In genomic region chrX:24515447-24515846, GRCh38 we compare ENCODE assay signal across 11 cellular contexts. TPM values are rescaled to one million over a fixed set of nuclear protein-coding genes. Genes with fewer than 3 reads are reported as not detected.
DNase-seq lines count a peak whose midpoint lies in the region; ATAC-seq, FAIRE-seq and TF ChIP-seq lines count a peak whose summit lies in the region.
"Had no signal": no experiment of that assay in that cellular context is flagged by ENCODE, and none has a peak within 500 bp of the region (broad histone marks: within the 10 kb centered on the region; RNA-seq: fewer than 3 reads in every experiment).

No MANE protein-coding gene starts in this region.

- H3K27ac Mint-ChIP-seq in MCF 10A (ENCODE audit: low read depth, unreplicated experiment): no peak overlapping the region
- H3K27ac Mint-ChIP-seq: activated naive CD4-positive, alpha-beta T cell treated with anti-CD3 and anti-CD28 coated beads for 36 hours had no signal

- H3K27ac ChIP-seq in mammary epithelial cell (ENCODE audit: insufficient read depth, low read depth, low read length) (no peak overlapping the region), fibroblast of lung (ENCODE audit: insufficient read depth, low read length) (no peak overlapping the region), small intestine (ENCODE audit: low read depth in 1 of 2, low read length in 1 of 2) (no peak overlapping the region)
- H3K27ac ChIP-seq: parathyroid adenoma had no signal

- FAIRE-seq in small intestine (lab: Jason Lieb, UNC): peak; percentile 53

- DNase-seq in MCF 10A (ENCODE audit: unreplicated experiment): peak; percentile 30
- no peak for DNase-seq in mammary epithelial cell
- peak; percentile 31 for DNase-seq in RKO (ENCODE audit: low spot score)
- DNase-seq in fibroblast of lung (ENCODE audit: low read depth in 2 of 2): peak; percentile 14 to 38
- no peak for DNase-seq in small intestine
- no peak for DNase-seq in OCI-M2 (lab: John Stamatoyannopoulos, UW; ENCODE audit: unreplicated experiment)
- DNase-seq in GM20000 (ENCODE audit: low spot score): no peak
- DNase-seq: activated naive CD4-positive, alpha-beta T cell treated with anti-CD3 and anti-CD28 coated beads for 36 hours; CD8-positive, alpha-beta memory T cell had no signal

- no peak overlapping the region for H3K4me3 Mint-ChIP-seq in MCF 10A (ENCODE audit: unreplicated experiment)
- H3K4me3 Mint-ChIP-seq: activated naive CD4-positive, alpha-beta T cell treated with anti-CD3 and anti-CD28 coated beads for 36 hours; CD8-positive, alpha-beta memory T cell had no signal

- H3K36me3 Mint-ChIP-seq in MCF 10A (ENCODE audit: insufficient read depth, unreplicated experiment): no peaks in the 10 kb centered on the region

- H3K9me3 ChIP-seq in mammary epithelial cell (replicated peaks; ENCODE audit: insufficient read depth, low read length): no peaks in the 10 kb centered on the region
- H3K9me3 ChIP-seq in fibroblast of lung (ENCODE audit: control insufficient read depth, insufficient read depth, low read depth, low read length): no peaks in the 10 kb centered on the region
- H3K9me3 ChIP-seq in small intestine (ENCODE audit: control insufficient read depth, low read depth): no peaks in the 10 kb centered on the region

- in situ Hi-C loops in mammary epithelial cell (cut with MboI; ENCODE audit: low sequenced_read_pairs in 2 of 2): no loop called here

- H3K9me3 Mint-ChIP-seq in MCF 10A (ENCODE audit: unreplicated experiment): no peaks in the 10 kb centered on the region
- H3K9me3 Mint-ChIP-seq: activated naive CD4-positive, alpha-beta T cell treated with anti-CD3 and anti-CD28 coated beads for 36 hours; CD8-positive, alpha-beta memory T cell had no signal

- no peaks in the 10 kb centered on the region for H3K4me1 Mint-ChIP-seq in MCF 10A (ENCODE audit: insufficient read depth, unreplicated experiment)

- intact Hi-C loops in MCF 10A (cut with micrococcal nuclease): loop anchor here (2.0 to 10.0 kb wide), 2 partner anchors 229 to 629 kb away; no protein-coding TSS in a partner anchor
- intact Hi-C loops in mammary epithelial cell (cut with micrococcal nuclease): no loop called here

- H3K4me2 ChIP-seq in mammary epithelial cell (ENCODE audit: insufficient read depth, low read depth, low read length) (no peak overlapping the region), fibroblast of lung (ENCODE audit: extremely low read depth, insufficient read depth, low read length) (no peak overlapping the region)

- ATAC-seq in HG02885 (IDR thresholded peaks at IDR 0.05; ENCODE audit: poor library complexity, unreplicated experiment): no peak

- H3K27me3 ChIP-seq in mammary epithelial cell (ENCODE audit: insufficient read depth, low read length) (no peaks in the 10 kb centered on the region), fibroblast of lung (ENCODE audit: control insufficient read depth, insufficient read depth, low read length) (no peaks in the 10 kb centered on the region), small intestine (ENCODE audit: control insufficient read depth in 2 of 2, insufficient read depth in 2 of 2, low read length in 2 of 2) (no peaks in the 10 kb centered on the region)

- dilution Hi-C loops in mammary epithelial cell (cut with HindIII; ENCODE audit: low sequenced_read_pairs): no loop called here

- BruUV-seq in MCF 10A (replicated peaks; lab: Mats Ljungman, UMichigan) (no TSS peak), mammary epithelial cell (replicated peaks; lab: Mats Ljungman, UMichigan) (no TSS peak)

- H3K4me3 ChIP-seq in mammary epithelial cell (replicated peaks in 1 of 3; ENCODE audit: insufficient read depth in 1 of 3, low read depth in 2 of 3, low read length in 3 of 3) (no peak overlapping the region), fibroblast of lung (replicated peaks in 1 of 4; ENCODE audit: control extremely low read depth in 1 of 4, insufficient read depth in 1 of 4, low read depth in 3 of 4, low read length in 4 of 4) (no peak overlapping the region), small intestine (ENCODE audit: low read depth in 1 of 2, low read length in 2 of 2) (no peak overlapping the region)

- H3K79me2 ChIP-seq in mammary epithelial cell (ENCODE audit: insufficient read depth, low read length): no peaks in the 10 kb centered on the region
- no peaks in the 10 kb centered on the region for H3K79me2 ChIP-seq in fibroblast of lung (ENCODE audit: control insufficient read depth, insufficient read depth, low read length)
- H3K79me2 ChIP-seq: parathyroid adenoma had no signal

- peaks cover 75% of the 10 kb centered on the region for H3K27me3 Mint-ChIP-seq in MCF 10A (ENCODE audit: insufficient read depth, unreplicated experiment)

- H3K36me3 ChIP-seq in mammary epithelial cell (ENCODE audit: insufficient read depth, low read length) (no peaks in the 10 kb centered on the region), fibroblast of lung (ENCODE audit: control insufficient read depth, insufficient read depth, low read length) (no peaks in the 10 kb centered on the region), small intestine (ENCODE audit: control insufficient read depth in 2 of 2, insufficient read depth in 2 of 2, low read length in 2 of 2) (no peaks in the 10 kb centered on the region)

- H4K20me1 ChIP-seq in mammary epithelial cell (ENCODE audit: insufficient read depth, low read length): no peaks in the 10 kb centered on the region
- H4K20me1 ChIP-seq in fibroblast of lung (ENCODE audit: control insufficient read depth, extremely low read depth, insufficient read depth, low read length): no peaks in the 10 kb centered on the region

- H2AFZ ChIP-seq in mammary epithelial cell (ENCODE audit: low read depth, low read length) (no peak overlapping the region), fibroblast of lung (ENCODE audit: low read length) (no peak overlapping the region)
- H2AFZ ChIP-seq: parathyroid adenoma had no signal

- 69% methylated on average over 4 of the region's 4 CpGs for WGBS in mammary epithelial cell (ENCODE audit: low coverage, missing lambda C conversion rate)
- 65 to 76% (median 65%) methylated on average over 4 of the region's 4 CpGs for WGBS in small intestine, 3 donors

- CTCF ChIA-PET in MCF 10A (lab: Yijun Ruan, JAX) (interaction anchor here (0.6 to 1.2 kb wide), 4 partner anchors 16 to 125 kb away, joined by 3 read pairs; no protein-coding TSS in a partner anchor), mammary epithelial cell (lab: Charles Lee; ENCODE audit: low non-redundant PET) (no interaction called here)

- H3K9ac ChIP-seq in mammary epithelial cell (ENCODE audit: insufficient read depth, low read length) (no peak overlapping the region), fibroblast of lung (ENCODE audit: insufficient read depth, low read length) (no peak overlapping the region)
- H3K9ac ChIP-seq: parathyroid adenoma had no signal

- TF ChIP-seq CTCF in MCF 10A (IDR thresholded peaks at IDR 0.05; ENCODE audit: unreplicated experiment): peak; percentile 14
- peak in 1 of 2 donors; percentile 25 for TF ChIP-seq CTCF in mammary epithelial cell (conservative IDR thresholded peaks at IDR 0.05 in 1 of 2, IDR thresholded peaks at IDR 0.05 in 1 of 2; ENCODE audit: extremely low read depth in 1 of 2, insufficient read depth in 1 of 2, low read depth in 1 of 2, low read length in 2 of 2)
- TF ChIP-seq CTCF in fibroblast of lung (conservative IDR thresholded peaks at IDR 0.05 in 1 of 2, IDR thresholded peaks at IDR 0.05 in 1 of 2; ENCODE audit: low read depth in 1 of 2, low read length in 2 of 2): peak in 1 of 2 donors; percentile 35
- no peak for TF ChIP-seq CTCF in GM20000 (IDR thresholded peaks at IDR 0.05; ENCODE audit: extremely low read depth, missing control alignments)

- H3K4me1 ChIP-seq in mammary epithelial cell (ENCODE audit: insufficient read depth, low read length): no peaks in the 10 kb centered on the region
- no peaks in the 10 kb centered on the region for H3K4me1 ChIP-seq in fibroblast of lung (ENCODE audit: control insufficient read depth, extremely low read depth, insufficient read depth, low read length)
- no peaks in the 10 kb centered on the region for H3K4me1 ChIP-seq in small intestine (ENCODE audit: control insufficient read depth in 2 of 2, insufficient read depth in 1 of 2, low read depth in 1 of 2, low read length in 1 of 2)
- H3K4me1 ChIP-seq: parathyroid adenoma had no signal

- POLR2A ChIA-PET in MCF 10A (lab: Yijun Ruan, JAX): no interaction called here

RNA-seq across cellular contexts. Expression of gene PDK3, which starts 50.4 kb away (rescaled TPM):
- total RNA-seq in MCF 10A (2022) (1.0 and 1.4 TPM in 2 replicates), mammary epithelial cell (1 to 10 TPM; 1.2 to 6.0 TPM), fibroblast of lung (2.8 and 5.1 TPM in 2 replicates)
- polyA plus RNA-seq in mammary epithelial cell (9.2 TPM), fibroblast of lung (3.7 and 4.2 TPM in 2 replicates), small intestine (10 to 100 TPM in 1 of 3 donors, 1 to 10 TPM in 2; 7.1 to 13.6 (median 8.9) TPM)
- polyA minus RNA-seq in mammary epithelial cell (15.6 TPM), fibroblast of lung (ENCODE audit: low replicate concordance) (2.8 and 2.9 TPM in 2 replicates)
- 2.3 and 2.4 TPM in 2 replicates for polyA plus RNA-seq in fibroblast of lung (2012)

Comparison
In these comparisons a context has a peak if more than half of its experiments do, and no peak if none do; other contexts are left out.
1. DNase-seq: peak in MCF 10A (single experiment), RKO (single experiment) and fibroblast of lung (2 of 2); none in mammary epithelial cell (single experiment), small intestine (single experiment), OCI-M2 (single experiment) and GM20000 (single experiment).